28 cellular contexts compared by ENCODE assay signal in genomic region chr13:89937420-89937819, GRCh38.
"Had no signal": no experiment of that assay in that cellular context is flagged by ENCODE, and none has a peak within 500 bp of the region (broad histone marks: within the 10 kb centered on the region; RNA-seq: fewer than 3 reads in every experiment).

No MANE protein-coding gene starts in this region.

- H3K27ac ChIP-seq: colonic mucosa, coronary artery, dorsolateral prefrontal cortex, epithelial cell of prostate, esophagus muscularis mucosa, esophagus squamous epithelium, foreskin keratinocyte, gastrocnemius medialis, gastroesophageal sphincter, heart left ventricle, heart right ventricle had no signal

- H3K9me3 ChIP-seq: colonic mucosa, esophagus muscularis mucosa, esophagus squamous epithelium, gastrocnemius medialis, gastroesophageal sphincter, heart left ventricle had no signal

- H3K9me3 Mint-ChIP-seq: dendritic cell treated with granulocyte-macrophage colony-stimulating factor and Interleukin-4, amounts not matched to agents 40 ng/mL and 50 ng/mL, for 4 days had no signal

- FAIRE-seq: colon, endometrium, endothelial cell of umbilical vein, frontal cortex had no signal

- DNase-seq: colonic mucosa; cortex of kidney; dermis blood vessel endothelial cell; dorsolateral prefrontal cortex; effector CD4-positive, alpha-beta T cell; effector CD8-positive, alpha-beta T cell; effector memory CD4-positive, alpha-beta T cell; effector memory CD8-positive, alpha-beta T cell; erythroblast; esophagus squamous epithelium; foreskin fibroblast; foreskin keratinocyte; foreskin melanocyte; gastrocnemius medialis; glutamatergic neuron; head of caudate nucleus; heart left ventricle; heart right ventricle had no signal

- H3K27me3 Mint-ChIP-seq: dendritic cell treated with granulocyte-macrophage colony-stimulating factor and Interleukin-4, amounts not matched to agents 40 ng/mL and 50 ng/mL, for 4 days; effector memory CD8-positive, alpha-beta T cell had no signal

- H3K36me3 ChIP-seq: colonic mucosa, esophagus muscularis mucosa, esophagus squamous epithelium, gastrocnemius medialis, gastroesophageal sphincter, heart left ventricle, heart right ventricle had no signal

- H3K4me1 ChIP-seq: colonic mucosa, esophagus muscularis mucosa, esophagus squamous epithelium, foreskin keratinocyte, gastrocnemius medialis, gastroesophageal sphincter, heart left ventricle, heart right ventricle had no signal

- H3K4me3 Mint-ChIP-seq: dendritic cell treated with granulocyte-macrophage colony-stimulating factor and Interleukin-4, amounts not matched to agents 40 ng/mL and 50 ng/mL, for 4 days; effector memory CD8-positive, alpha-beta T cell had no signal

- ATAC-seq: effector memory CD8-positive, alpha-beta T cell; esophagus mucosa; foreskin keratinocyte; gastrocnemius medialis; gastroesophageal sphincter; heart left ventricle; heart right ventricle had no signal

- H3K27ac Mint-ChIP-seq: dendritic cell treated with granulocyte-macrophage colony-stimulating factor and Interleukin-4, amounts not matched to agents 40 ng/mL and 50 ng/mL, for 4 days; effector memory CD8-positive, alpha-beta T cell had no signal

- H3K4me3 ChIP-seq: colonic mucosa, coronary artery, dorsolateral prefrontal cortex, esophagus muscularis mucosa, esophagus squamous epithelium, gastrocnemius medialis, gastroesophageal sphincter, heart left ventricle, heart right ventricle had no signal

- H3K27me3 ChIP-seq: colonic mucosa, dorsolateral prefrontal cortex, esophagus muscularis mucosa, esophagus squamous epithelium, foreskin keratinocyte, gastrocnemius medialis, gastroesophageal sphincter, heart left ventricle, heart right ventricle had no signal
